In the genomic region with DNA sequence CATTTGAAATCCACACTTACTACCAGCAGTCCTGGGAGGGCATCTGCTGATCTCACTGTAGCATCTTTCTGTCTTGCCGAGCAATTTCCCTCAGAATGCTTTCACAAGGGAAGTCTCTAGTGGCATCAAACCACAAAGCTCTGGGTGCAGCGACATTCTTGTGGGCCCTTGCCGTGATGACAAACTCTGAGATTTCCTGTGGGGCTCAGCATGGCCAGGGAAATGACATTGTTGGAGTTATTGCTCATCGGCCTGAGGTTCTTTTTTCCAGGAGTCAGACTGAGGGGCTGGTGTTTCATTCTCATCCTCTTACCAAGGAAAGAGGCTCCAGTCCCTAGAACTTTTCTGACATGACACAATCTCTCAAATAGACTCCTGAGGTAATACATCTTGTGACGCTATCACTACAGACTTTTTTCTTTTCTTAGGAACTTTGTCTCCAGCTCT, we compare ENCODE assay signal across 8 cellular contexts. TPM values are rescaled to one million over a fixed set of nuclear protein-coding genes. Genes with fewer than 3 reads are reported as not detected.
DNase-seq lines count a peak whose midpoint lies in the region; ATAC-seq lines count a peak whose summit lies in the region.

No MANE protein-coding gene starts in this region.

- no peak overlapping the region for H3K4me3 Mint-ChIP-seq in activated T-cell treated with anti-CD3 and anti-CD28 coated beads, Interleukin-2, amount 50 U/mL, for 4 hours

- DNase-seq in CD1c-positive myeloid dendritic cell (ENCODE audit: extremely low spot score) (peak; percentile 93), NOMO-1 treated with dmso at 0.1 percent for 144 hours (lab: John Stamatoyannopoulos, UW; ENCODE audit: unreplicated experiment) (peak; percentile 90), hepatic stellate cell (ENCODE audit: low spot score) (peak; percentile 85), globus pallidus (ENCODE audit: low spot score) (no peak)
- DNase-seq in activated T-cell treated with anti-CD3 and anti-CD28 coated beads, Interleukin-2, amount 50 U/mL, for 4 hours = peak; percentile 50
- peak; percentile 79 for DNase-seq in stimulated activated CD8-positive, alpha-beta memory T cell treated with anti-CD3 and anti-CD28 coated beads, Interleukin-4, amount 100 ng/mL, for 48 hours

- H3K27me3 Mint-ChIP-seq in activated T-cell treated with anti-CD3 and anti-CD28 coated beads, Interleukin-2, amount 50 U/mL, for 4 hours (ENCODE audit: low read depth) = no peaks in the 10 kb centered on the region

- no peaks in the 10 kb centered on the region for H3K9me3 Mint-ChIP-seq in activated T-cell treated with anti-CD3 and anti-CD28 coated beads, Interleukin-2, amount 50 U/mL, for 4 hours

- H3K36me3 Mint-ChIP-seq in activated T-cell treated with anti-CD3 and anti-CD28 coated beads, Interleukin-2, amount 50 U/mL, for 4 hours (ENCODE audit: insufficient read depth) = peaks cover 5% of the 10 kb centered on the region

- ATAC-seq in GM21786 (IDR thresholded peaks at IDR 0.05; ENCODE audit: unreplicated experiment) (peak; percentile 76), HG02798 (IDR thresholded peaks at IDR 0.05; ENCODE audit: poor library complexity, unreplicated experiment) (no peak)
- peak; percentile 96 for ATAC-seq in activated T-cell treated with anti-CD3 and anti-CD28 coated beads, Interleukin-2, amount 50 U/mL, for 4 hours

- peaks cover 35% of the 10 kb centered on the region for H3K4me1 Mint-ChIP-seq in activated T-cell treated with anti-CD3 and anti-CD28 coated beads, Interleukin-2, amount 50 U/mL, for 4 hours (ENCODE audit: low read depth)

RNA-seq across cellular contexts. Expression of a gene that starts 51.4 kb away (rescaled TPM):
- total RNA-seq in activated T-cell treated with anti-CD3 and anti-CD28 coated beads, Interleukin-2, amount 50 U/mL, for 4 hours = 10 to 100 TPM; 54.1 to 58.8 (median 55.7) TPM
